Comparison of ENCODE assay signal across 11 cellular contexts in genomic region chr9:20557890-20558608, GRCh38.
DNase-seq lines count a peak whose midpoint lies in the region; ATAC-seq and TF ChIP-seq lines count a peak whose summit lies in the region.
"Had no signal": no experiment of that assay in that cellular context is flagged by ENCODE, and none has a peak within 500 bp of the region (broad histone marks: within the 10 kb centered on the region; RNA-seq: fewer than 3 reads in every experiment).

No MANE protein-coding gene starts in this region.

- H3K4me2 ChIP-seq in PC-9, result peak overlapping the region; percentile 26; the same call in 1 of the 2 replicates

- no peaks in the 10 kb centered on the region for H3K9me2 ChIP-seq in PC-9 (ENCODE audit: insufficient read depth)

- no peak for ATAC-seq in activated T-cell treated with anti-CD3 and anti-CD28 coated beads, Interleukin-2, amount 50 U/mL, for 72 hours (replicated peaks in 1 of 2)
- ATAC-seq in stimulated activated naive CD8-positive, alpha-beta T cell treated with anti-CD3 and anti-CD28 coated beads, Interleukin-15, amount 100 ng/mL, for 72 hours, result no peak
- ATAC-seq in GM18868 (IDR thresholded peaks at IDR 0.05; ENCODE audit: unreplicated experiment), result no peak

- BruUV-seq in PC-9 (replicated peaks; lab: Mats Ljungman, UMichigan), result no TSS peak

- POLR2A ChIA-PET in PC-9 (lab: Charles Lee; ENCODE audit: unreplicated experiment), result interaction anchor here (0.7 kb wide), 1 partner anchor 64 kb away, joined by 8 read pairs; the partner anchor contains the start of gene MLLT3

- H3K36me3 Mint-ChIP-seq in activated T-cell treated with anti-CD3 and anti-CD28 coated beads, Interleukin-2, amount 50 U/mL, for 72 hours (ENCODE audit: insufficient read depth in 2 of 2), result no peaks in the 10 kb centered on the region

- TF ChIP-seq CTCF in PC-9 (conservative IDR thresholded peaks at IDR 0.05) (no peak), GM20000 (IDR thresholded peaks at IDR 0.05; ENCODE audit: extremely low read depth, missing control alignments) (no peak)

- H2AFZ ChIP-seq in PC-9, result no peak overlapping the region

- CTCF ChIA-PET in PC-9 (lab: Charles Lee), result no interaction called here

- no peak for DNase-seq in activated T-cell treated with anti-CD3 and anti-CD28 coated beads, Interleukin-2, amount 50 U/mL, for 72 hours
- no peak for DNase-seq in activated T-cell treated with anti-CD3 and anti-CD28 coated beads, Interleukin-2, amount 50 U/mL, for 48 hours
- DNase-seq in PC-9, result no peak
- DNase-seq in epithelial cell of prostate (ENCODE audit: low read depth, low spot score), result no peak
- DNase-seq in stimulated activated naive CD8-positive, alpha-beta T cell treated with anti-CD3 and anti-CD28 coated beads, Interleukin-15, amount 100 ng/mL, for 72 hours, result no peak
- no peak for DNase-seq in NCI-H2227 treated with DMSO at 0.1 percent for 48 hours (lab: John Stamatoyannopoulos, UW)
- no peak for DNase-seq in GM20000 (ENCODE audit: low spot score)
- DNase-seq: left lung, NCI-H2081 treated with DMSO at 0.1 percent for 48 hours had no signal

- H3K27me3 ChIP-seq in PC-9 (ENCODE audit: insufficient read depth, low read depth), result no peaks in the 10 kb centered on the region
- H3K27me3 ChIP-seq: left lung, vagina had no signal

- no peaks in the 10 kb centered on the region for H4K20me1 ChIP-seq in PC-9 (ENCODE audit: insufficient read depth)

- H3F3A ChIP-seq in PC-9 (ENCODE audit: insufficient read depth, low read depth), result peaks cover 7% of the 10 kb centered on the region

- H3K4me1 Mint-ChIP-seq in activated T-cell treated with anti-CD3 and anti-CD28 coated beads, Interleukin-2, amount 50 U/mL, for 72 hours (ENCODE audit: low read depth), result peaks cover 89% of the 10 kb centered on the region
- H3K4me1 Mint-ChIP-seq in stimulated activated naive CD8-positive, alpha-beta T cell treated with anti-CD3 and anti-CD28 coated beads, Interleukin-15, amount 100 ng/mL, for 72 hours, result peaks cover 89% of the 10 kb centered on the region

- no peaks in the 10 kb centered on the region for H3K9me3 ChIP-seq in PC-9 (ENCODE audit: insufficient read depth, low read depth)
- H3K9me3 ChIP-seq: left lung, vagina had no signal

- intact Hi-C loops in PC-9 (cut with micrococcal nuclease; ENCODE audit: unreplicated experiment), result no loop called here

- H3K4me1 ChIP-seq in PC-9 (replicated peaks; ENCODE audit: insufficient read depth), result peaks cover 37% of the 10 kb centered on the region

- H3K9me3 Mint-ChIP-seq in activated T-cell treated with anti-CD3 and anti-CD28 coated beads, Interleukin-2, amount 50 U/mL, for 72 hours, result no peaks in the 10 kb centered on the region
- H3K9me3 Mint-ChIP-seq in stimulated activated naive CD8-positive, alpha-beta T cell treated with anti-CD3 and anti-CD28 coated beads, Interleukin-15, amount 100 ng/mL, for 72 hours, result no peaks in the 10 kb centered on the region

- peak overlapping the region; percentile 52 to 67 for H3K4me3 Mint-ChIP-seq in activated T-cell treated with anti-CD3 and anti-CD28 coated beads, Interleukin-2, amount 50 U/mL, for 72 hours
- peak overlapping the region; percentile 37 to 60 for H3K4me3 Mint-ChIP-seq in stimulated activated naive CD8-positive, alpha-beta T cell treated with anti-CD3 and anti-CD28 coated beads, Interleukin-15, amount 100 ng/mL, for 72 hours

- peaks cover 13% of the 10 kb centered on the region; the same call in 1 of the 2 replicates for H3K79me2 ChIP-seq in PC-9 (ENCODE audit: low read depth)

- H3K27me3 Mint-ChIP-seq in activated T-cell treated with anti-CD3 and anti-CD28 coated beads, Interleukin-2, amount 50 U/mL, for 72 hours (ENCODE audit: low read depth), result no peaks in the 10 kb centered on the region
- H3K27me3 Mint-ChIP-seq in stimulated activated naive CD8-positive, alpha-beta T cell treated with anti-CD3 and anti-CD28 coated beads, Interleukin-15, amount 100 ng/mL, for 72 hours, result no peaks in the 10 kb centered on the region

- peak overlapping the region; percentile 88 for H3K27ac Mint-ChIP-seq in activated T-cell treated with anti-CD3 and anti-CD28 coated beads, Interleukin-2, amount 50 U/mL, for 72 hours
- peak overlapping the region; percentile 59 to 92 for H3K27ac Mint-ChIP-seq in stimulated activated naive CD8-positive, alpha-beta T cell treated with anti-CD3 and anti-CD28 coated beads, Interleukin-15, amount 100 ng/mL, for 72 hours

- no peak overlapping the region for H3K4me3 ChIP-seq in PC-9
- H3K4me3 ChIP-seq: left lung, vagina had no signal

- H3K36me3 ChIP-seq in PC-9 (ENCODE audit: low read depth), result no peaks in the 10 kb centered on the region
- H3K36me3 ChIP-seq: left lung, vagina had no signal

- H3K27ac ChIP-seq in PC-9 (peak overlapping the region; percentile 61), epithelial cell of prostate (peak overlapping the region; percentile 96)
- H3K27ac ChIP-seq: vagina had no signal
